In genomic region chr15:79494392-79494909, GRCh38 we compare ENCODE assay signal across 1 cellular context.
TF ChIP-seq lines count a peak whose summit lies in the region.

No MANE protein-coding gene starts in this region.

TF ChIP-seq in GM23338, 12 proteins besides CTCF, POLR2A, EP300 and RAD21 (continued from another document):
- TF ChIP-seq ZNF462 (CRISPR knock-in tag; IDR thresholded peaks at IDR 0.05) (no peak), ZNF114 (CRISPR knock-in tag; IDR thresholded peaks at IDR 0.05) (no peak), REST (IDR thresholded peaks at IDR 0.05; ENCODE audit: unreplicated experiment) (no peak), ZNF331 (CRISPR knock-in tag; IDR thresholded peaks at IDR 0.05; ENCODE audit: low read depth) (no peak), ETS1 (IDR thresholded peaks at IDR 0.05) (no peak), CREB1 (CRISPR knock-in tag; IDR thresholded peaks at IDR 0.05; ENCODE audit: low read depth) (no peak), STAT1 (IDR thresholded peaks at IDR 0.05; ENCODE audit: unreplicated experiment) (no peak)
